In genomic region chr4:25966171-25966570, GRCh38 we compare ENCODE assay signal across 12 cellular contexts. TPM values are rescaled to one million over a fixed set of nuclear protein-coding genes. Genes with fewer than 3 reads are reported as not detected.
DNase-seq lines count a peak whose midpoint lies in the region; ATAC-seq and TF ChIP-seq lines count a peak whose summit lies in the region.
"Had no signal": no experiment of that assay in that cellular context is flagged by ENCODE, and none has a peak within 500 bp of the region (broad histone marks: within the 10 kb centered on the region; RNA-seq: fewer than 3 reads in every experiment).

No MANE protein-coding gene starts in this region.

- H3K4me1 ChIP-seq in A673 (ENCODE audit: insufficient read depth, low read length, poor library complexity, severe bottlenecking), result no peaks in the 10 kb centered on the region
- peaks cover 2% of the 10 kb centered on the region for H3K4me1 ChIP-seq in mesendoderm (ENCODE audit: control insufficient read depth, low read depth, low read length)
- no peaks in the 10 kb centered on the region for H3K4me1 ChIP-seq in suprapubic skin

- intact Hi-C loops in A673 (cut with micrococcal nuclease; ENCODE audit: unreplicated experiment), result no loop called here

- no peak overlapping the region for H3K9ac ChIP-seq in mesendoderm (ENCODE audit: low read length)

- H2AK5ac ChIP-seq in mesendoderm (ENCODE audit: low read length), result no peak overlapping the region

- DNase-seq in A673 (ENCODE audit: low spot score), result peak; percentile 33
- peak; percentile 56 for DNase-seq in H4 (ENCODE audit: low spot score)
- DNase-seq in astrocyte of the spinal cord (ENCODE audit: low read depth, low spot score), result peak; percentile 5
- peak; percentile 42 for DNase-seq in mesendoderm
- no peak for DNase-seq in suprapubic skin (ENCODE audit: low spot score in 2 of 2)
- DNase-seq in brain microvascular endothelial cell, result no peak
- DNase-seq in NAMALWA (ENCODE audit: low spot score), result no peak
- DNase-seq: C1 segment of cervical spinal cord, NCI-H1092 treated with DMSO at 0.1 percent for 48 hours, NCI-H510A treated with DMSO at 0.1 percent for 48 hours had no signal

- WGBS in mesendoderm (ENCODE audit: extremely low coverage, insufficient coverage, low lambda C conversion rate), result no CpG with 5 or more reads among the region's 3 CpGs
- WGBS in suprapubic skin, result 84% methylated on average over 3 of the region's 3 CpGs

- no peak overlapping the region for H2BK15ac ChIP-seq in mesendoderm (replicated peaks; ENCODE audit: low read depth)

- H4K5ac ChIP-seq in mesendoderm (ENCODE audit: low read length), result no peak overlapping the region

- TF ChIP-seq EP300 in suprapubic skin (IDR thresholded peaks at IDR 0.05), result no peak

- H3K56ac ChIP-seq in mesendoderm (ENCODE audit: low read length), result no peak overlapping the region

- no peaks in the 10 kb centered on the region for H3K79me1 ChIP-seq in mesendoderm (ENCODE audit: low read length)

- H2BK120ac ChIP-seq in mesendoderm (ENCODE audit: low read depth, low read length), result no peak overlapping the region

- in situ Hi-C loops in astrocyte of the spinal cord (cut with HindIII; ENCODE audit: low sequenced_read_pairs) (no loop called here), brain microvascular endothelial cell (cut with HindIII; ENCODE audit: low pct_ligation_motif_present, low sequenced_read_pairs) (no loop called here)

- no peak overlapping the region for H3K18ac ChIP-seq in mesendoderm (ENCODE audit: low read length)

- H3K27me3 ChIP-seq in A673 (replicated peaks; ENCODE audit: insufficient read depth, low read depth, low read length, poor library complexity), result no peaks in the 10 kb centered on the region
- H3K27me3 ChIP-seq in mesendoderm (ENCODE audit: insufficient read depth, low read length, poor library complexity), result no peaks in the 10 kb centered on the region
- no peaks in the 10 kb centered on the region for H3K27me3 ChIP-seq in suprapubic skin
- H3K27me3 ChIP-seq in brain microvascular endothelial cell (replicated peaks), result no peaks in the 10 kb centered on the region

- H3K9me3 ChIP-seq in A673 (ENCODE audit: low read depth, low read length, poor library complexity, severe bottlenecking), result no peaks in the 10 kb centered on the region
- H3K9me3 ChIP-seq in suprapubic skin, result no peaks in the 10 kb centered on the region

- no peak overlapping the region for H3K4ac ChIP-seq in mesendoderm (ENCODE audit: low read depth, low read length)

- no peaks in the 10 kb centered on the region for H3K36me3 ChIP-seq in A673 (ENCODE audit: insufficient read depth, low read length, poor library complexity, severe bottlenecking)
- H3K36me3 ChIP-seq in mesendoderm (ENCODE audit: control insufficient read depth, insufficient read depth, low read length), result no peaks in the 10 kb centered on the region
- no peaks in the 10 kb centered on the region for H3K36me3 ChIP-seq in suprapubic skin
- H3K36me3 ChIP-seq in brain microvascular endothelial cell (replicated peaks), result no peaks in the 10 kb centered on the region

- H2BK5ac ChIP-seq in mesendoderm (ENCODE audit: low read length), result no peak overlapping the region

- no peak overlapping the region for H3K4me3 ChIP-seq in A673 (ENCODE audit: low read depth, low read length, poor library complexity, severe bottlenecking)
- H3K4me3 ChIP-seq in astrocyte of the spinal cord (ENCODE audit: low read depth, low read length), result no peak overlapping the region
- no peak overlapping the region for H3K4me3 ChIP-seq in mesendoderm (ENCODE audit: low read length)
- no peak overlapping the region for H3K4me3 ChIP-seq in suprapubic skin
- no peak overlapping the region for H3K4me3 ChIP-seq in brain microvascular endothelial cell (ENCODE audit: low read depth, low read length)

- CTCF ChIA-PET in A673 (lab: Charles Lee), result no interaction called here

- BruUV-seq in A673 (replicated peaks; lab: Mats Ljungman, UMichigan), result no TSS peak

- no peak for ATAC-seq in GM18907 (IDR thresholded peaks at IDR 0.05; ENCODE audit: unreplicated experiment)
- ATAC-seq: Panc1 had no signal

- H3K23ac ChIP-seq in mesendoderm (ENCODE audit: low read length), result no peak overlapping the region

- no peak for TF ChIP-seq POLR2A in suprapubic skin (IDR thresholded peaks at IDR 0.05)

- TF ChIP-seq CTCF in A673 (conservative IDR thresholded peaks at IDR 0.05; ENCODE audit: low read depth, low read length), result no peak
- TF ChIP-seq CTCF in astrocyte of the spinal cord (IDR thresholded peaks at IDR 0.05; ENCODE audit: low read depth, low read length), result no peak
- TF ChIP-seq CTCF in suprapubic skin (IDR thresholded peaks at IDR 0.05), result no peak
- TF ChIP-seq CTCF in brain microvascular endothelial cell (IDR thresholded peaks at IDR 0.05; ENCODE audit: low read depth, low read length, missing control alignments), result no peak

- no peak overlapping the region for H3K4me2 ChIP-seq in mesendoderm (ENCODE audit: low read length)

- POLR2A ChIA-PET in A673 (lab: Charles Lee; ENCODE audit: low non-redundant PET), result no interaction called here

- H3K27ac ChIP-seq in A673 (ENCODE audit: low read depth, low read length, poor library complexity, severe bottlenecking) (no peak overlapping the region), mesendoderm (ENCODE audit: low read depth, low read length) (no peak overlapping the region), suprapubic skin (no peak overlapping the region), brain microvascular endothelial cell (no peak overlapping the region)

- H3K79me2 ChIP-seq in mesendoderm (ENCODE audit: control insufficient read depth, insufficient read depth, low read length), result no peaks in the 10 kb centered on the region

- no peak overlapping the region for H4K8ac ChIP-seq in mesendoderm (ENCODE audit: low read depth, low read length)

RNA-seq across cellular contexts. Expression of gene SMIM20, which starts 52.2 kb away (rescaled TPM):
- total RNA-seq in A673 (2021) (25.2 and 30.2 TPM in 2 replicates), suprapubic skin (10 to 100 TPM; 12.2 to 17.1 (median 15.1) TPM)
- total RNA-seq in H4 (2014; rRNA removed; shearing (Covaris generic)), result 97.2 and 130 TPM in 2 replicates
- polyA plus RNA-seq in mesendoderm (2013, experiment 1 of 2), result 28.3 TPM
- 28.3 TPM for polyA plus RNA-seq in mesendoderm (2013, experiment 2 of 2)

Comparison
In these comparisons a context has a peak if more than half of its experiments do, and no peak if none do; other contexts are left out.
1. DNase-seq: peak in A673 (single experiment), H4 (single experiment), astrocyte of the spinal cord (single experiment) and mesendoderm (single experiment); none in suprapubic skin (0 of 2), brain microvascular endothelial cell (single experiment) and NAMALWA (single experiment).